Comparison of ENCODE assay signal across 1 cellular context in the genomic region with DNA sequence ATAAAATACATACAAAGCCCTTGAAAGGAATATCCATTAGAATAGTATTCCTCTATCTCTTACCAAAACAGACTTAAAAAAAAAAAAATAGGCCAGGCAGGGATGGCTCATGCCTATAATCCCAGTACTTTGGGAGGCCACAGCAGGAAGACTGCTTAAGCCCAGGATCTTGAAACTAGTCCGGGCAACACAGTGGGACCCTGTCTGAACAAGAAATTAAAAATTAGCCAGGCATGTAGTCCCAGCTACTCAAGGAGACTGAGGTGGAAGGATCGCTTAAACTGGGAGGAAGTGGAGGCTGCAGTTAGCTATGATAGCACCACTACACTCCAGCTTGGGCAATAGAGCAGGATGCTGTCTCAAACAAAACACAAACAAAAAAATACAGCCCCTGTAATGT.
TF ChIP-seq lines count a peak whose summit lies in the region.

No MANE protein-coding gene starts in this region.

TF ChIP-seq in liver, 16 proteins besides CTCF, POLR2A, EP300 and RAD21 (continued from another document):
- TF ChIP-seq JUND (IDR thresholded peaks at IDR 0.05), result no peak
- TF ChIP-seq YY1 (IDR thresholded peaks at IDR 0.05), result no peak
- TF ChIP-seq GABPA (IDR thresholded peaks at IDR 0.05 in 1 of 2, conservative IDR thresholded peaks at IDR 0.05 in 1 of 2), result no peak
- TF ChIP-seq EGR1 (IDR thresholded peaks at IDR 0.05; ENCODE audit: low read depth in 2 of 2), result no peak
- TF ChIP-seq, protein P1, sequence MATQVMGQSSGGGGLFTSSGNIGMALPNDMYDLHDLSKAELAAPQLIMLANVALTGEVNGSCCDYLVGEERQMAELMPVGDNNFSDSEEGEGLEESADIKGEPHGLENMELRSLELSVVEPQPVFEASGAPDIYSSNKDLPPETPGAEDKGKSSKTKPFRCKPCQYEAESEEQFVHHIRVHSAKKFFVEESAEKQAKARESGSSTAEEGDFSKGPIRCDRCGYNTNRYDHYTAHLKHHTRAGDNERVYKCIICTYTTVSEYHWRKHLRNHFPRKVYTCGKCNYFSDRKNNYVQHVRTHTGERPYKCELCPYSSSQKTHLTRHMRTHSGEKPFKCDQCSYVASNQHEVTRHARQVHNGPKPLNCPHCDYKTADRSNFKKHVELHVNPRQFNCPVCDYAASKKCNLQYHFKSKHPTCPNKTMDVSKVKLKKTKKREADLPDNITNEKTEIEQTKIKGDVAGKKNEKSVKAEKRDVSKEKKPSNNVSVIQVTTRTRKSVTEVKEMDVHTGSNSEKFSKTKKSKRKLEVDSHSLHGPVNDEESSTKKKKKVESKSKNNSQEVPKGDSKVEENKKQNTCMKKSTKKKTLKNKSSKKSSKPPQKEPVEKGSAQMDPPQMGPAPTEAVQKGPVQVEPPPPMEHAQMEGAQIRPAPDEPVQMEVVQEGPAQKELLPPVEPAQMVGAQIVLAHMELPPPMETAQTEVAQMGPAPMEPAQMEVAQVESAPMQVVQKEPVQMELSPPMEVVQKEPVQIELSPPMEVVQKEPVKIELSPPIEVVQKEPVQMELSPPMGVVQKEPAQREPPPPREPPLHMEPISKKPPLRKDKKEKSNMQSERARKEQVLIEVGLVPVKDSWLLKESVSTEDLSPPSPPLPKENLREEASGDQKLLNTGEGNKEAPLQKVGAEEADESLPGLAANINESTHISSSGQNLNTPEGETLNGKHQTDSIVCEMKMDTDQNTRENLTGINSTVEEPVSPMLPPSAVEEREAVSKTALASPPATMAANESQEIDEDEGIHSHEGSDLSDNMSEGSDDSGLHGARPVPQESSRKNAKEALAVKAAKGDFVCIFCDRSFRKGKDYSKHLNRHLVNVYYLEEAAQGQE (IDR thresholded peaks at IDR 0.05), result no peak
- TF ChIP-seq, protein P2, sequence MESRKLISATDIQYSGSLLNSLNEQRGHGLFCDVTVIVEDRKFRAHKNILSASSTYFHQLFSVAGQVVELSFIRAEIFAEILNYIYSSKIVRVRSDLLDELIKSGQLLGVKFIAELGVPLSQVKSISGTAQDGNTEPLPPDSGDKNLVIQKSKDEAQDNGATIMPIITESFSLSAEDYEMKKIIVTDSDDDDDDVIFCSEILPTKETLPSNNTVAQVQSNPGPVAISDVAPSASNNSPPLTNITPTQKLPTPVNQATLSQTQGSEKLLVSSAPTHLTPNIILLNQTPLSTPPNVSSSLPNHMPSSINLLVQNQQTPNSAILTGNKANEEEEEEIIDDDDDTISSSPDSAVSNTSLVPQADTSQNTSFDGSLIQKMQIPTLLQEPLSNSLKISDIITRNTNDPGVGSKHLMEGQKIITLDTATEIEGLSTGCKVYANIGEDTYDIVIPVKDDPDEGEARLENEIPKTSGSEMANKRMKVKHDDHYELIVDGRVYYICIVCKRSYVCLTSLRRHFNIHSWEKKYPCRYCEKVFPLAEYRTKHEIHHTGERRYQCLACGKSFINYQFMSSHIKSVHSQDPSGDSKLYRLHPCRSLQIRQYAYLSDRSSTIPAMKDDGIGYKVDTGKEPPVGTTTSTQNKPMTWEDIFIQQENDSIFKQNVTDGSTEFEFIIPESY (IDR thresholded peaks at IDR 0.05), result no peak
- TF ChIP-seq HNF4A (conservative IDR thresholded peaks at IDR 0.05), result no peak
- TF ChIP-seq RXRA (IDR thresholded peaks at IDR 0.05), result no peak
- no peak for TF ChIP-seq FOXA1 (IDR thresholded peaks at IDR 0.05)
- TF ChIP-seq, protein P3, sequence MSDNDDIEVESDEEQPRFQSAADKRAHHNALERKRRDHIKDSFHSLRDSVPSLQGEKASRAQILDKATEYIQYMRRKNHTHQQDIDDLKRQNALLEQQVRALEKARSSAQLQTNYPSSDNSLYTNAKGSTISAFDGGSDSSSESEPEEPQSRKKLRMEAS (IDR thresholded peaks at IDR 0.05), result no peak
- no peak for TF ChIP-seq HNF4G (IDR thresholded peaks at IDR 0.05)
- no peak for TF ChIP-seq FOXA2 (IDR thresholded peaks at IDR 0.05)
